Comparison of ENCODE assay signal across 1 cellular context in genomic region chr20:21342656-21343345, GRCh38.
TF ChIP-seq lines count a peak whose summit lies in the region.

No MANE protein-coding gene starts in this region.

TF ChIP-seq in IMR-90, 13 proteins besides CTCF, POLR2A, EP300 and RAD21:
- TF ChIP-seq RFX5 (IDR thresholded peaks at IDR 0.05; ENCODE audit: low read depth, low read length) (no peak), FOS (IDR thresholded peaks at IDR 0.05; ENCODE audit: low read depth, low read length) (no peak), NFE2L2 (IDR thresholded peaks at IDR 0.05; ENCODE audit: low read depth, low read length) (no peak), CHD1 (IDR thresholded peaks at IDR 0.05; ENCODE audit: low read depth, low read length) (no peak), MAZ (IDR thresholded peaks at IDR 0.05; ENCODE audit: borderline replicate concordance, low read depth, low read length) (no peak), CEBPB (IDR thresholded peaks at IDR 0.05; ENCODE audit: low read depth, low read length) (no peak; the same call in 1 of the 2 replicates), SMC3 (IDR thresholded peaks at IDR 0.05; ENCODE audit: low read depth, low read length) (no peak), MXI1 (IDR thresholded peaks at IDR 0.05; ENCODE audit: borderline replicate concordance, low read depth, low read length) (no peak), BHLHE40 (IDR thresholded peaks at IDR 0.05; ENCODE audit: low read depth, low read length) (no peak), USF2 (IDR thresholded peaks at IDR 0.05; ENCODE audit: low read depth, low read length) (no peak), MAFK (IDR thresholded peaks at IDR 0.05; ENCODE audit: low read depth, low read length) (no peak), ELK1 (IDR thresholded peaks at IDR 0.05; ENCODE audit: borderline replicate concordance, low read depth, low read length) (no peak), RCOR1 (IDR thresholded peaks at IDR 0.05; ENCODE audit: insufficient replicate concordance, low read length) (no peak)
TF ChIP-seq in IMR-90: peak in this region for 0.
